1 cellular context compared by ENCODE assay signal in genomic region chr17:17028059-17028877, GRCh38.
TF ChIP-seq lines count a peak whose summit lies in the region.

No MANE protein-coding gene starts in this region.

TF ChIP-seq in HepG2, 621 proteins besides CTCF, POLR2A, EP300 and RAD21 (continued from another document and continues in another):
- TF ChIP-seq RNF2 (conservative IDR thresholded peaks at IDR 0.05; ENCODE audit: low read depth) (peak; percentile 60; the same call in 1 of the 2 replicates), HIVEP1 (CRISPR knock-in tag; IDR thresholded peaks at IDR 0.05) (peak; percentile 80), ZNF576 (CRISPR knock-in tag; IDR thresholded peaks at IDR 0.05) (no peak), ZBTB46 (CRISPR knock-in tag; IDR thresholded peaks at IDR 0.05; ENCODE audit: borderline replicate concordance) (no peak), KAT2B (IDR thresholded peaks at IDR 0.05; ENCODE audit: borderline replicate concordance, low read depth, low read length) (no peak), ZNF12 (CRISPR knock-in tag; IDR thresholded peaks at IDR 0.05) (0 out of 2 replicates have a peak, but pooled peaks have one; percentile 23), ZMAT3 (CRISPR knock-in tag; conservative IDR thresholded peaks at IDR 0.05) (peak; percentile 26; the same call in 1 of the 2 replicates), ZNF784 (CRISPR knock-in tag; IDR thresholded peaks at IDR 0.05; ENCODE audit: borderline replicate concordance) (no peak), TMF1 (CRISPR knock-in tag; IDR thresholded peaks at IDR 0.05; ENCODE audit: low read depth) (no peak), ZC3H4 (CRISPR knock-in tag; IDR thresholded peaks at IDR 0.05; ENCODE audit: borderline replicate concordance) (no peak), DZIP1 (CRISPR knock-in tag; IDR thresholded peaks at IDR 0.05) (0 out of 2 replicates have a peak, but pooled peaks have one; percentile 68), ZNF512B (CRISPR knock-in tag; IDR thresholded peaks at IDR 0.05; ENCODE audit: borderline replicate concordance) (no peak), FLYWCH1 (CRISPR knock-in tag; IDR thresholded peaks at IDR 0.05) (no peak), RERE (CRISPR knock-in tag; IDR thresholded peaks at IDR 0.05; ENCODE audit: low read depth) (0 out of 2 replicates have a peak, but pooled peaks have one; percentile 24), NFKBIZ (CRISPR knock-in tag; IDR thresholded peaks at IDR 0.05) (no peak), NR2F6 (IDR thresholded peaks at IDR 0.05) (no peak), NR2F6 (CRISPR knock-in tag; IDR thresholded peaks at IDR 0.05) (peak; percentile 72; the same call in 1 of the 2 replicates), ZBTB43 (CRISPR knock-in tag; conservative IDR thresholded peaks at IDR 0.05) (peak; percentile 68), KAT8 (CRISPR knock-in tag; IDR thresholded peaks at IDR 0.05) (peak; percentile 18; the same call in 1 of the 2 replicates), POGZ (CRISPR knock-in tag; IDR thresholded peaks at IDR 0.05) (no peak), ZFP82 (CRISPR knock-in tag; IDR thresholded peaks at IDR 0.05; ENCODE audit: borderline replicate concordance) (no peak), BHLHE40 (IDR thresholded peaks at IDR 0.05; ENCODE audit: low read length) (no peak; the same call in 1 of the 2 replicates), MAFF (IDR thresholded peaks at IDR 0.05; ENCODE audit: low read depth, low read length) (no peak), ESRRA (CRISPR knock-in tag; IDR thresholded peaks at IDR 0.05; ENCODE audit: low read depth) (peak; percentile 37; the same call in 1 of the 2 replicates), CCDC6 (CRISPR knock-in tag; IDR thresholded peaks at IDR 0.05) (peak; percentile 61; the same call in 1 of the 2 replicates), SP5 (CRISPR knock-in tag; IDR thresholded peaks at IDR 0.05; ENCODE audit: borderline replicate concordance, low read depth) (peak; percentile 90), ZNF18 (CRISPR knock-in tag; IDR thresholded peaks at IDR 0.05; ENCODE audit: insufficient replicate concordance) (no peak), ZNF740 (CRISPR knock-in tag; IDR thresholded peaks at IDR 0.05) (no peak), THYN1 (CRISPR knock-in tag; IDR thresholded peaks at IDR 0.05; ENCODE audit: borderline replicate concordance, low read depth) (no peak), YEATS4 (CRISPR knock-in tag; IDR thresholded peaks at IDR 0.05; ENCODE audit: borderline replicate concordance) (0 out of 2 replicates have a peak, but pooled peaks have one; percentile 54), ZNF292 (CRISPR knock-in tag; IDR thresholded peaks at IDR 0.05; ENCODE audit: borderline replicate concordance, low read depth) (peak; percentile 93), TBX2 (CRISPR knock-in tag; IDR thresholded peaks at IDR 0.05; ENCODE audit: borderline replicate concordance) (peak; percentile 66; the same call in 1 of the 2 replicates), TAF15 (IDR thresholded peaks at IDR 0.05; ENCODE audit: low read depth, low read length, poor library complexity, severe bottlenecking) (no peak), PLSCR1 (CRISPR knock-in tag; IDR thresholded peaks at IDR 0.05; ENCODE audit: borderline replicate concordance) (no peak), CEBPG (CRISPR knock-in tag; IDR thresholded peaks at IDR 0.05) (peak; percentile 84), ZSCAN21 (CRISPR knock-in tag; IDR thresholded peaks at IDR 0.05; ENCODE audit: borderline replicate concordance) (peak; percentile 40; the same call in 1 of the 2 replicates), SMAD9 (CRISPR knock-in tag; IDR thresholded peaks at IDR 0.05) (no peak), ZNF564 (CRISPR knock-in tag; IDR thresholded peaks at IDR 0.05) (no peak; the same call in 1 of the 2 replicates)
